Comparison of ENCODE assay signal across 23 cellular contexts in the genomic region with DNA sequence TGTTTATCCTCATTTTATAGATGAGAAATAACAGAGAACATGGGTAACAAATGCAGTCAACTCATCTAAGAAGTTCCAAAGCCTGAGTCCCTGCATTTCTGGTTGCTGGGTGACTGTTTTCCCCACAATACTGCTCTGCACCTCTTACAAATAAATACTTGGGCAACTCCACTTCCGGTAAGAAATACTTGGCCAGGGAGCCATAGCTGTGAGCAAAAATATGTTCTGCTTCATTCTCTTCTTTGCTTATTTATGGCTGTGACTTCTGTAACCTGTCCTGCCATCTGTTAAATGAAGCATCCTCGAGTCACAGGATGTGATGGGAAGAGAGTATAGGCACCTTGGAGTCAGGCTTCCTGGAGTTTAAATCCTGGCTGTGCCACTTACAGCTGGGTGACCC. TPM values are rescaled to one million over a fixed set of nuclear protein-coding genes. Genes with fewer than 3 reads are reported as not detected.
DNase-seq lines count a peak whose midpoint lies in the region; TF ChIP-seq lines count a peak whose summit lies in the region.
"Had no signal": no experiment of that assay in that cellular context is flagged by ENCODE, and none has a peak within 500 bp of the region (broad histone marks: within the 10 kb centered on the region; RNA-seq: fewer than 3 reads in every experiment).

No MANE protein-coding gene starts in this region.

- CTCF ChIA-PET in HEK293T (lab: Yijun Ruan, JAX), result no interaction called here

- POLR2A ChIA-PET in HEK293T (lab: Yijun Ruan, JAX), result no interaction called here

- peak; percentile 69 for DNase-seq in ELR (ENCODE audit: low read depth)
- peak; percentile 48 for DNase-seq in LHCN-M2 (ENCODE audit: low read depth)
- peak; percentile 52 for DNase-seq in epithelial cell of proximal tubule (ENCODE audit: low read depth)
- DNase-seq in renal cortical epithelial cell (ENCODE audit: low read depth), result peak; percentile 66
- DNase-seq in GF-D8 (lab: John Stamatoyannopoulos, UW), result no peak
- DNase-seq in NCI-H1417 treated with DMSO at 0.1 percent for 48 hours (lab: John Stamatoyannopoulos, UW), result no peak
- DNase-seq in HEK293T (ENCODE audit: extremely low spot score), result no peak
- DNase-seq: activated CD4-positive, alpha-beta T cell treated with anti-CD3 and anti-CD28 coated beads for 36 hours; activated CD8-positive, alpha-beta memory T cell treated with anti-CD3 and anti-CD28 coated beads for 24 hours; activated T-cell treated with anti-CD3 and anti-CD28 coated beads, Interleukin-2, amount 50 U/mL, for 24 hours; amniotic stem cell; DMS79 treated with DMSO at 0.1 percent for 48 hours; dorsolateral prefrontal cortex; kidney; NCI-H187 treated with DMSO at 0.1 percent for 48 hours; NCI-H2227 treated with DMSO at 0.1 percent for 48 hours; SJCRH30; stimulated activated CD4-positive, alpha-beta T cell treated with anti-CD3 and anti-CD28 coated beads, Interleukin-4, amount 100 ng/mL, for 24 hours; stimulated activated naive CD8-positive, alpha-beta T cell treated with anti-CD3 and anti-CD28 coated beads, Interleukin-15, Interleukin-2, amounts not matched to agents 100 U/mL and 50 U/mL, for 24 hours had no signal

- no peak for TF ChIP-seq CTCF in epithelial cell of proximal tubule (conservative IDR thresholded peaks at IDR 0.05; ENCODE audit: low read depth, low read length)

- no peak overlapping the region for H3K4me3 ChIP-seq in epithelial cell of proximal tubule (ENCODE audit: low read depth, low read length)
- H3K4me3 ChIP-seq: dorsolateral prefrontal cortex, K562, lung, SJCRH30 had no signal

TF ChIP-seq in HEK293T, 16 proteins besides CTCF, POLR2A, EP300 and RAD21:
- TF ChIP-seq FOXK2 (IDR thresholded peaks at IDR 0.05) (no peak), SP1 (IDR thresholded peaks at IDR 0.05) (no peak)
- TF ChIP-seq, protein P1, sequence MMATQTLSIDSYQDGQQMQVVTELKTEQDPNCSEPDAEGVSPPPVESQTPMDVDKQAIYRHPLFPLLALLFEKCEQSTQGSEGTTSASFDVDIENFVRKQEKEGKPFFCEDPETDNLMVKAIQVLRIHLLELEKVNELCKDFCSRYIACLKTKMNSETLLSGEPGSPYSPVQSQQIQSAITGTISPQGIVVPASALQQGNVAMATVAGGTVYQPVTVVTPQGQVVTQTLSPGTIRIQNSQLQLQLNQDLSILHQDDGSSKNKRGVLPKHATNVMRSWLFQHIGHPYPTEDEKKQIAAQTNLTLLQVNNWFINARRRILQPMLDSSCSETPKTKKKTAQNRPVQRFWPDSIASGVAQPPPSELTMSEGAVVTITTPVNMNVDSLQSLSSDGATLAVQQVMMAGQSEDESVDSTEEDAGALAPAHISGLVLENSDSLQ (IDR thresholded peaks at IDR 0.05), result no peak

RNA-seq across cellular contexts. Expression of gene GDNF, which starts 49.9 kb away (rescaled TPM):
- total RNA-seq in LHCN-M2 (2014; rRNA removed), result 0.40 and 0.64 TPM in 2 replicates
- polyA plus RNA-seq in LHCN-M2 (2012), result 2.1 TPM
- 0.23 TPM in 1 of 2 replicates, not detected in the other for total RNA-seq in epithelial cell of proximal tubule
- total RNA-seq in renal cortical epithelial cell, result 0.52 and 0.60 TPM in 2 replicates
- total RNA-seq: activated CD4-positive, alpha-beta T cell treated with anti-CD3 and anti-CD28 coated beads for 36 hours; endothelial cell of umbilical vein; K562; lung; T-helper 1 cell treated with Interleukin-12 subunit alpha and Interleukin-12 subunit beta and Interleukin-4 antibody, amounts not matched to agents 30 ng/mL and 1 ng/mL, for 36 hours had no signal
- polyA plus RNA-seq: endothelial cell of umbilical vein, K562 had no signal

Comparison
In these comparisons a context has a peak if more than half of its experiments do, and no peak if none do; other contexts are left out.
1. DNase-seq: peak in ELR (single experiment), LHCN-M2 (single experiment), epithelial cell of proximal tubule (single experiment) and renal cortical epithelial cell (single experiment); none in GF-D8 (single experiment), NCI-H1417 treated with DMSO at 0.1 percent for 48 hours (single experiment) and HEK293T (single experiment).